ENCODE assay signal across 1 cellular context in genomic region chr3:160577551-160578195, GRCh38.
TF ChIP-seq lines count a peak whose summit lies in the region.

No MANE protein-coding gene starts in this region.

TF ChIP-seq in HepG2, 621 proteins besides CTCF, POLR2A, EP300 and RAD21 (continued from another document):
- no peak for TF ChIP-seq THRA (CRISPR knock-in tag; IDR thresholded peaks at IDR 0.05; ENCODE audit: borderline replicate concordance)
